In genomic region chr12:12719496-12719895, GRCh38 we compare ENCODE assay signal across 8 cellular contexts. TPM values are rescaled to one million over a fixed set of nuclear protein-coding genes. Genes with fewer than 3 reads are reported as not detected.
DNase-seq lines count a peak whose midpoint lies in the region; ATAC-seq and TF ChIP-seq lines count a peak whose summit lies in the region.

No MANE protein-coding gene starts in this region.

- DNase-seq in heart right ventricle (no peak), Right ventricle myocardium inferior (ENCODE audit: missing footprints) (no peak), SJCRH30 (no peak), epithelial cell of proximal tubule (ENCODE audit: low read depth) (no peak), prostate gland (ENCODE audit: low spot score) (no peak), NCI-H187 (lab: John Stamatoyannopoulos, UW) (no peak)

- no peak for TF ChIP-seq POLR2A in prostate gland (IDR thresholded peaks at IDR 0.05)

- H3K27me3 ChIP-seq in heart right ventricle = no peaks in the 10 kb centered on the region
- no peaks in the 10 kb centered on the region for H3K27me3 ChIP-seq in SJCRH30
- no peaks in the 10 kb centered on the region for H3K27me3 ChIP-seq in prostate gland (replicated peaks; ENCODE audit: insufficient read depth)

- H3K36me3 ChIP-seq in heart right ventricle = peaks cover 0 to 38% (median 20%) of the 10 kb centered on the region in 9 donors
- H3K36me3 ChIP-seq in SJCRH30 = peaks cover 11% of the 10 kb centered on the region
- no peaks in the 10 kb centered on the region for H3K36me3 ChIP-seq in prostate gland

- H3K4me3 ChIP-seq in heart right ventricle = peak overlapping the region; percentile 64 to 99 (median 96)
- peak overlapping the region; percentile 93 for H3K4me3 ChIP-seq in SJCRH30
- peak overlapping the region; percentile 90 for H3K4me3 ChIP-seq in epithelial cell of proximal tubule (ENCODE audit: low read depth, low read length)
- H3K4me3 ChIP-seq in prostate gland = peak overlapping the region; percentile 92 to 94

- intact Hi-C loops in heart right ventricle (cut with DNase I) = loop anchor here in 4 of 10 donors (5.0 kb wide), 4 partner anchors 68 to 157 kb away; partner anchors contain the start of genes APOLD1 (in 2 of the 4), DUSP16 (in 2 of the 4) and CREBL2 (in 1 of the 4)
- intact Hi-C loops in Right ventricle myocardium inferior (cut with DNase I) = loop anchor here (5.0 kb wide), 1 partner anchor 107 kb away; the partner anchor contains the start of gene CREBL2
- intact Hi-C loops in prostate gland (cut with DNase I) = loop anchor here (5.0 kb wide), 1 partner anchor 157 kb away; the partner anchor contains the start of gene DUSP16

- H3K27ac ChIP-seq in heart right ventricle = peak overlapping the region; percentile 99 to 100 (median 100)
- H3K27ac ChIP-seq in SJCRH30 = no peak overlapping the region
- peak overlapping the region; percentile 100 for H3K27ac ChIP-seq in prostate gland

- TF ChIP-seq CTCF in heart right ventricle (IDR thresholded peaks at IDR 0.05) (no peak), epithelial cell of proximal tubule (conservative IDR thresholded peaks at IDR 0.05; ENCODE audit: low read depth, low read length) (no peak), prostate gland (IDR thresholded peaks at IDR 0.05) (no peak)

- WGBS in heart right ventricle, 2 donors = 11 to 17% methylated on average over 3 of the region's 3 CpGs
- WGBS in prostate gland = 0% methylated on average over 3 of the region's 3 CpGs

- H3K4me1 ChIP-seq in heart right ventricle (peaks cover 15 to 73% (median 65%) of the 10 kb centered on the region in 9 donors), SJCRH30 (peaks cover 18% of the 10 kb centered on the region), prostate gland (replicated peaks) (peaks cover 6% of the 10 kb centered on the region)

- no peak for ATAC-seq in heart right ventricle
- ATAC-seq in Right ventricle myocardium inferior = no peak
- ATAC-seq in HG02642 (IDR thresholded peaks at IDR 0.05; ENCODE audit: poor library complexity, unreplicated experiment) = no peak
- no peak for ATAC-seq in esophagus mucosa

- no peaks in the 10 kb centered on the region for H3K9me3 ChIP-seq in heart right ventricle
- no peaks in the 10 kb centered on the region for H3K9me3 ChIP-seq in SJCRH30 (replicated peaks)
- no peaks in the 10 kb centered on the region for H3K9me3 ChIP-seq in prostate gland

RNA-seq across cellular contexts. Expression of gene CDKN1B, which starts 2.3 kb away (rescaled TPM):
- total RNA-seq in heart right ventricle (10 to 100 TPM; 26.3 to 56.2 (median 39.2) TPM), Right ventricle myocardium inferior (38.0 TPM), epithelial cell of proximal tubule (14.3 and 41.7 TPM in 2 replicates), prostate gland (100 to 1,000 TPM in 1 of 2 donors, 10 to 100 TPM in 1; 73.5 to 110 TPM), esophagus mucosa (20.4 TPM)
- 10 to 100 TPM; 20.8 to 21.7 TPM for polyA plus RNA-seq in heart right ventricle
- 37.1 and 37.6 TPM in 2 replicates for total RNA-seq in SJCRH30 (2014; rRNA removed; shearing (Covaris generic))

RNA-seq across cellular contexts. Expression of gene GPR19, which starts 23.5 kb away (rescaled TPM):
- total RNA-seq in heart right ventricle = under 1 TPM in 1 of 10 donors, not detected in 9; 0.56 TPM
- polyA plus RNA-seq in heart right ventricle = under 1 TPM; 0.09 to 0.15 TPM
- total RNA-seq in Right ventricle myocardium inferior = not detected
- 1.1 and 1.3 TPM in 2 replicates for total RNA-seq in SJCRH30 (2014; rRNA removed; shearing (Covaris generic))
- 0.80 and 1.1 TPM in 2 replicates for total RNA-seq in epithelial cell of proximal tubule
- total RNA-seq in prostate gland = not detected
- 0.36 TPM for total RNA-seq in esophagus mucosa
